1 cellular context compared by ENCODE assay signal in the genomic region with DNA sequence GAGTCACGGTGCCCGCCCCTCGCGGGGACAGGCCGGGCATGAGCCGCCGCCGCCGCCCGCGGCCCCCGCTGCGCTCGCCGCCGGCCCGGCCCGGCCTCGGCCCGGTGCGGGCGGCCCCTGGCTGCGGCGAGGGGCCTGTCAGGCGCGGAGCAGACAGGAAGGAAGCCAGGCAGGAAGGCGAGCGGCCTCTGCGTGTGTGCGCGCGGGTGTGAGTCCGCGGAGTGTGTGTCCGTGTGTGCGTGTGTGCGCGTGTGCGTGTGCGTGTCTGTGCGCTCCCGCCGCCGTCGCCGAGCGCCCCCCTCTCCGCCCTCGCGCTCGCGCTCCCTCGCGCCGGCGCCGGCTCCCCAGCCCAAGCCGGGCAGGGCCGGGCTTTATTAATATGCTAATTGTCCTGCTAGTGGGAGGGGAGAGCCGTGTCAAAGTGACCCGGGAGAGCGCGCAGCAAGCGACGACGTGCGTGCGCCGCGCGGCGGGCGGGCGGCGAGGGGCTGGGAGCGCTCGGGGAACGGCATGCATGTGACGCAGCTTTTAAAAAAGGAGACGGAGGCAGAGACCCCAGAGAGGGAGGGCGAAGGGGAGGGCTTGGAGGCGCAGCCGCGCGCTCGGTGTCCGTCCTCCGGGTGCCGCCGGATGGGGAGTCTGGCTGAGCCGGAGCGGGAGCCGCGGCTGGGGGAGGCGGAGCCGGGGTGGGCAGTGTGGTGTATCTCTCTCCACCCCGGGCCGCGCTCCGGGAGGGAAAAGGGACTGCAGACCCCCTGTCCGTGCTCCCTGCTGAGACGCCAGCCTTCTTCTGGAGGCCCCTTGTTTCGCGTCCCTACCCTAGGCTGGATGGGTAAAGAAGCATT.
TF ChIP-seq lines count a peak whose summit lies in the region.

A gene with protein sequence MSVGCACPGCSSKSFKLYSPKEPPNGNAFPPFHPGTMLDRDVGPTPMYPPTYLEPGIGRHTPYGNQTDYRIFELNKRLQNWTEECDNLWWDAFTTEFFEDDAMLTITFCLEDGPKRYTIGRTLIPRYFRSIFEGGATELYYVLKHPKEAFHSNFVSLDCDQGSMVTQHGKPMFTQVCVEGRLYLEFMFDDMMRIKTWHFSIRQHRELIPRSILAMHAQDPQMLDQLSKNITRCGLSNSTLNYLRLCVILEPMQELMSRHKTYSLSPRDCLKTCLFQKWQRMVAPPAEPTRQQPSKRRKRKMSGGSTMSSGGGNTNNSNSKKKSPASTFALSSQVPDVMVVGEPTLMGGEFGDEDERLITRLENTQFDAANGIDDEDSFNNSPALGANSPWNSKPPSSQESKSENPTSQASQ (minus strand): TSS at position 227 of the 845 bp plus-strand sequence. CDS start 258 bp downstream, outside the sequence.

TF ChIP-seq in WTC11, 78 proteins besides CTCF, POLR2A, EP300 and RAD21 (continued from another document):
- TF ChIP-seq USF1 (CRISPR knock-in tag; IDR thresholded peaks at IDR 0.05) (0 out of 2 replicates have a peak, but pooled peaks have one; percentile 38), E2F4 (CRISPR knock-in tag; IDR thresholded peaks at IDR 0.05; ENCODE audit: borderline replicate concordance, low read depth) (no peak), ZNF219 (CRISPR knock-in tag; IDR thresholded peaks at IDR 0.05; ENCODE audit: borderline replicate concordance) (0 out of 2 replicates have a peak, but pooled peaks have one; percentile 31), RORB (CRISPR knock-in tag; IDR thresholded peaks at IDR 0.05) (no peak), TCF7 (CRISPR knock-in tag; IDR thresholded peaks at IDR 0.05; ENCODE audit: low read depth) (no peak), CREM (CRISPR knock-in tag; IDR thresholded peaks at IDR 0.05) (no peak), MXD4 (CRISPR knock-in tag; IDR thresholded peaks at IDR 0.05; ENCODE audit: borderline replicate concordance) (no peak), SMAD4 (CRISPR knock-in tag; IDR thresholded peaks at IDR 0.05) (no peak), TP53 (CRISPR knock-in tag; IDR thresholded peaks at IDR 0.05) (no peak), ZNF512 (CRISPR knock-in tag; IDR thresholded peaks at IDR 0.05; ENCODE audit: borderline replicate concordance) (no peak)
